In the genomic region with DNA sequence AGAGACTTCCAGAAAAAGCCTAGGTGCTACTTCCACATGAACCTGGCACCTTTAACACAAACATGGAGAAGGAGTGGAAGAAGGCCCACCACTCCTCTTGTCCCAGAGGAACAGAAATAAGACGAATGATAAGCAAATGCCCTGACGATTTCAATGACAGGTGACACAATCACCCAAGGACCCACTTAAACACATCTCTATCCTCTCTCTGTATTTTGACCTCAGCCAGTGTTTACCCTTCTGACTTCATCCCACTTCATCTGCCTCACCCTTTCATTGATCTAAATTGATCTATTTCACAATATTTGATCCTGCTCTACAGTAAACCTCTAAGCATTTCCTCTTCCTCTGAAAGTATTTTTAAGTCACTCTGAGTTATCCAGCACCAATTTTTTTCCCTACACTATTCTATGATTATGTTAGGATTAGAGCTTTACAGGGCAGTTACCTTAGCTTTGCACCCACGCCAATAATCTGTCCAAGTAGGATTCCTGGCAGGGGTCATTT, we compare ENCODE assay signal across 1 cellular context.
TF ChIP-seq lines count a peak whose summit lies in the region.

No MANE protein-coding gene starts in this region.

TF ChIP-seq in HepG2, 621 proteins besides CTCF, POLR2A, EP300 and RAD21 (continued from another document and continues in another):
- TF ChIP-seq ZXDC (CRISPR knock-in tag; IDR thresholded peaks at IDR 0.05), result no peak
- no peak for TF ChIP-seq ZNF446 (CRISPR knock-in tag; IDR thresholded peaks at IDR 0.05)
- TF ChIP-seq KDM3A (CRISPR knock-in tag; IDR thresholded peaks at IDR 0.05; ENCODE audit: low read depth), result peak; percentile 78; the same call in 1 of the 2 replicates
- TF ChIP-seq ADNP (CRISPR knock-in tag; IDR thresholded peaks at IDR 0.05), result no peak
- TF ChIP-seq, protein P1, sequence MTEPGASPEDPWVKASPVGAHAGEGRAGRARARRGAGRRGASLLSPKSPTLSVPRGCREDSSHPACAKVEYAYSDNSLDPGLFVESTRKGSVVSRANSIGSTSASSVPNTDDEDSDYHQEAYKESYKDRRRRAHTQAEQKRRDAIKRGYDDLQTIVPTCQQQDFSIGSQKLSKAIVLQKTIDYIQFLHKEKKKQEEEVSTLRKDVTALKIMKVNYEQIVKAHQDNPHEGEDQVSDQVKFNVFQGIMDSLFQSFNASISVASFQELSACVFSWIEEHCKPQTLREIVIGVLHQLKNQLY (CRISPR knock-in tag; IDR thresholded peaks at IDR 0.05), result peak; percentile 75; the same call in 1 of the 2 replicates
- TF ChIP-seq HBP1 (CRISPR knock-in tag; IDR thresholded peaks at IDR 0.05; ENCODE audit: low read depth), result no peak; the same call in 1 of the 2 replicates
- no peak for TF ChIP-seq REXO4 (CRISPR knock-in tag; IDR thresholded peaks at IDR 0.05; ENCODE audit: borderline replicate concordance)
- peak; percentile 78 for TF ChIP-seq ATF7 (IDR thresholded peaks at IDR 0.05)
- peak; percentile 70; the same call in 1 of the 2 replicates for TF ChIP-seq ATF7 (CRISPR knock-in tag; IDR thresholded peaks at IDR 0.05)
- TF ChIP-seq ZMYM3 (CRISPR knock-in tag; IDR thresholded peaks at IDR 0.05), result no peak
- no peak for TF ChIP-seq FOXM1 (CRISPR knock-in tag; IDR thresholded peaks at IDR 0.05)
- TF ChIP-seq ZNF597 (CRISPR knock-in tag; IDR thresholded peaks at IDR 0.05), result no peak
- TF ChIP-seq ZNF83 (CRISPR knock-in tag; IDR thresholded peaks at IDR 0.05; ENCODE audit: borderline replicate concordance), result no peak
- TF ChIP-seq, protein P2, sequence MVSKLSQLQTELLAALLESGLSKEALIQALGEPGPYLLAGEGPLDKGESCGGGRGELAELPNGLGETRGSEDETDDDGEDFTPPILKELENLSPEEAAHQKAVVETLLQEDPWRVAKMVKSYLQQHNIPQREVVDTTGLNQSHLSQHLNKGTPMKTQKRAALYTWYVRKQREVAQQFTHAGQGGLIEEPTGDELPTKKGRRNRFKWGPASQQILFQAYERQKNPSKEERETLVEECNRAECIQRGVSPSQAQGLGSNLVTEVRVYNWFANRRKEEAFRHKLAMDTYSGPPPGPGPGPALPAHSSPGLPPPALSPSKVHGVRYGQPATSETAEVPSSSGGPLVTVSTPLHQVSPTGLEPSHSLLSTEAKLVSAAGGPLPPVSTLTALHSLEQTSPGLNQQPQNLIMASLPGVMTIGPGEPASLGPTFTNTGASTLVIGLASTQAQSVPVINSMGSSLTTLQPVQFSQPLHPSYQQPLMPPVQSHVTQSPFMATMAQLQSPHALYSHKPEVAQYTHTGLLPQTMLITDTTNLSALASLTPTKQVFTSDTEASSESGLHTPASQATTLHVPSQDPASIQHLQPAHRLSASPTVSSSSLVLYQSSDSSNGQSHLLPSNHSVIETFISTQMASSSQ (IDR thresholded peaks at IDR 0.05; ENCODE audit: low read depth), result peak; percentile 36; the same call in 1 of the 2 replicates
- TF ChIP-seq, protein P2 (CRISPR knock-in tag; IDR thresholded peaks at IDR 0.05; ENCODE audit: borderline replicate concordance), result peak; percentile 50; the same call in 1 of the 2 replicates
- TF ChIP-seq, protein P3, sequence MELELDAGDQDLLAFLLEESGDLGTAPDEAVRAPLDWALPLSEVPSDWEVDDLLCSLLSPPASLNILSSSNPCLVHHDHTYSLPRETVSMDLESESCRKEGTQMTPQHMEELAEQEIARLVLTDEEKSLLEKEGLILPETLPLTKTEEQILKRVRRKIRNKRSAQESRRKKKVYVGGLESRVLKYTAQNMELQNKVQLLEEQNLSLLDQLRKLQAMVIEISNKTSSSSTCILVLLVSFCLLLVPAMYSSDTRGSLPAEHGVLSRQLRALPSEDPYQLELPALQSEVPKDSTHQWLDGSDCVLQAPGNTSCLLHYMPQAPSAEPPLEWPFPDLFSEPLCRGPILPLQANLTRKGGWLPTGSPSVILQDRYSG (CRISPR knock-in tag; IDR thresholded peaks at IDR 0.05), result no peak
- TF ChIP-seq SUZ12 (IDR thresholded peaks at IDR 0.05; ENCODE audit: low read depth, low read length), result no peak
- TF ChIP-seq ZFP37 (CRISPR knock-in tag; IDR thresholded peaks at IDR 0.05; ENCODE audit: borderline replicate concordance), result no peak
- TF ChIP-seq ESRRA (CRISPR knock-in tag; IDR thresholded peaks at IDR 0.05; ENCODE audit: low read depth), result peak; percentile 64
- TF ChIP-seq RFX1 (IDR thresholded peaks at IDR 0.05), result no peak
- TF ChIP-seq, protein P4, sequence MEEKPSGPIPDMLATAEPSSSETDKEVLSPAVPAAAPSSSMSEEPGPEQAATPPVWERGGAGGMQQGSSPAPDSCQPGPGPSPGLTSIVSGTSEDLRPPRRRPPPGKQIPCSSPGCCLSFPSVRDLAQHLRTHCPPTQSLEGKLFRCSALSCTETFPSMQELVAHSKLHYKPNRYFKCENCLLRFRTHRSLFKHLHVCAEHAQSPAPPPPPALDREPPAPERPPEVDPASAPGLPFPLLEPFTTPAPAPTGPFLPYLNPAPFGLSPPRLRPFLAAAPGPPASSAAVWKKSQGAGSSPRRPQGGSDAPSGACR (CRISPR knock-in tag; IDR thresholded peaks at IDR 0.05), result 0 out of 2 replicates have a peak, but pooled peaks have one; percentile 54
- no peak; the same call in 1 of the 2 replicates for TF ChIP-seq ZFY (CRISPR knock-in tag; IDR thresholded peaks at IDR 0.05)
- 0 out of 2 replicates have a peak, but pooled peaks have one; percentile 29 for TF ChIP-seq CHD4 (IDR thresholded peaks at IDR 0.05; ENCODE audit: borderline replicate concordance, low read length)
- no peak for TF ChIP-seq PCBP1 (IDR thresholded peaks at IDR 0.05; ENCODE audit: borderline replicate concordance, low read depth, low read length)
- TF ChIP-seq PAF1 (CRISPR knock-in tag; IDR thresholded peaks at IDR 0.05), result no peak; the same call in 1 of the 2 replicates
- TF ChIP-seq, protein P5, sequence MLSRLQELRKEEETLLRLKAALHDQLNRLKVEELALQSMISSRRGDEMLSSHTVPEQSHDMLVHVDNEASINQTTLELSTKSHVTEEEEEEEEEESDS (CRISPR knock-in tag; IDR thresholded peaks at IDR 0.05; ENCODE audit: borderline replicate concordance), result no peak
- no peak for TF ChIP-seq ZFP91 (CRISPR knock-in tag; IDR thresholded peaks at IDR 0.05; ENCODE audit: borderline replicate concordance)
- TF ChIP-seq ZNF33B (CRISPR knock-in tag; IDR thresholded peaks at IDR 0.05), result no peak
- no peak for TF ChIP-seq STAG1 (CRISPR knock-in tag; IDR thresholded peaks at IDR 0.05)
- TF ChIP-seq, protein P6, sequence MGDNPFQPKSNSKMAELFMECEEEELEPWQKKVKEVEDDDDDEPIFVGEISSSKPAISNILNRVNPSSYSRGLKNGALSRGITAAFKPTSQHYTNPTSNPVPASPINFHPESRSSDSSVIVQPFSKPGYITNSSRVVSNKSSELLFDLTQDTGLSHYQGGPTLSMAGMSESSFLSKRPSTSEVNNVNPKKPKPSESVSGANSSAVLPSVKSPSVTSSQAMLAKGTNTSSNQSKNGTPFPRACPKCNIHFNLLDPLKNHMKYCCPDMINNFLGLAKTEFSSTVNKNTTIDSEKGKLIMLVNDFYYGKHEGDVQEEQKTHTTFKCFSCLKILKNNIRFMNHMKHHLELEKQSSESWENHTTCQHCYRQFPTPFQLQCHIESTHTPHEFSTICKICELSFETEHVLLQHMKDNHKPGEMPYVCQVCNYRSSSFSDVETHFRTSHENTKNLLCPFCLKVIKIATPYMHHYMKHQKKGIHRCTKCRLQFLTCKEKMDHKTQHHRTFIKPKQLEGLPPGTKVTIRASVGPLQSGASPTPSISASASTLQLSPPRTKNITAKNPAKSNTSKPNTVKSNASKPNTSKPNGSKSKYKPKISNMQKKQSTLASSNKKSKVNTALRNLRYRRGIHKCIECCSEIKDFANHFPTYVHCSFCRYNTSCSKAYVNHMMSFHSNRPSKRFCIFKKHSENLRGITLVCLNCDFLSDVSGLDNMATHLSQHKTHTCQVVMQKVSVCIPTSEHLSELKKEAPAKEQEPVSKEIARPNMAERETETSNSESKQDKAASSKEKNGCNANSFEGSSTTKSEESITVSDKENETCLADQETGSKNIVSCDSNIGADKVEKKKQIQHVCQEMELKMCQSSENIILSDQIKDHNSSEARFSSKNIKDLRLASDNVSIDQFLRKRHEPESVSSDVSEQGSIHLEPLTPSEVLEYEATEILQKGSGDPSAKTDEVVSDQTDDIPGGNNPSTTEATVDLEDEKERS (CRISPR knock-in tag; IDR thresholded peaks at IDR 0.05), result no peak
- TF ChIP-seq, protein P7, sequence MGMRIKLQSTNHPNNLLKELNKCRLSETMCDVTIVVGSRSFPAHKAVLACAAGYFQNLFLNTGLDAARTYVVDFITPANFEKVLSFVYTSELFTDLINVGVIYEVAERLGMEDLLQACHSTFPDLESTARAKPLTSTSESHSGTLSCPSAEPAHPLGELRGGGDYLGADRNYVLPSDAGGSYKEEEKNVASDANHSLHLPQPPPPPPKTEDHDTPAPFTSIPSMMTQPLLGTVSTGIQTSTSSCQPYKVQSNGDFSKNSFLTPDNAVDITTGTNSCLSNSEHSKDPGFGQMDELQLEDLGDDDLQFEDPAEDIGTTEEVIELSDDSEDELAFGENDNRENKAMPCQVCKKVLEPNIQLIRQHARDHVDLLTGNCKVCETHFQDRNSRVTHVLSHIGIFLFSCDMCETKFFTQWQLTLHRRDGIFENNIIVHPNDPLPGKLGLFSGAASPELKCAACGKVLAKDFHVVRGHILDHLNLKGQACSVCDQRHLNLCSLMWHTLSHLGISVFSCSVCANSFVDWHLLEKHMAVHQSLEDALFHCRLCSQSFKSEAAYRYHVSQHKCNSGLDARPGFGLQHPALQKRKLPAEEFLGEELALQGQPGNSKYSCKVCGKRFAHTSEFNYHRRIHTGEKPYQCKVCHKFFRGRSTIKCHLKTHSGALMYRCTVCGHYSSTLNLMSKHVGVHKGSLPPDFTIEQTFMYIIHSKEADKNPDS (CRISPR knock-in tag; IDR thresholded peaks at IDR 0.05), result peak; percentile 58; the same call in 1 of the 2 replicates
- no peak for TF ChIP-seq ZNF383 (CRISPR knock-in tag; IDR thresholded peaks at IDR 0.05; ENCODE audit: borderline replicate concordance)
- no peak for TF ChIP-seq ZNF17 (CRISPR knock-in tag; IDR thresholded peaks at IDR 0.05)
- no peak for TF ChIP-seq SKI (IDR thresholded peaks at IDR 0.05; ENCODE audit: partially characterized antibody)
- TF ChIP-seq ZNF652 (CRISPR knock-in tag; IDR thresholded peaks at IDR 0.05; ENCODE audit: borderline replicate concordance, low read depth), result peak; percentile 62; the same call in 1 of the 2 replicates
- peak; percentile 92 for TF ChIP-seq CEBPG (CRISPR knock-in tag; IDR thresholded peaks at IDR 0.05)
- no peak for TF ChIP-seq PTBP1 (IDR thresholded peaks at IDR 0.05; ENCODE audit: low read depth, low read length, poor library complexity, severe bottlenecking)
- no peak for TF ChIP-seq ZNF563 (CRISPR knock-in tag; IDR thresholded peaks at IDR 0.05)
- TF ChIP-seq ZNF260 (CRISPR knock-in tag; IDR thresholded peaks at IDR 0.05; ENCODE audit: borderline replicate concordance, low read depth), result no peak
